9 cellular contexts compared by ENCODE assay signal in genomic region chr10:17006631-17007161, GRCh38.
DNase-seq lines count a peak whose midpoint lies in the region; TF ChIP-seq lines count a peak whose summit lies in the region.
"Had no signal": no experiment of that assay in that cellular context is flagged by ENCODE, and none has a peak within 500 bp of the region (broad histone marks: within the 10 kb centered on the region; RNA-seq: fewer than 3 reads in every experiment).

No MANE protein-coding gene starts in this region.

- no peak for TF ChIP-seq EP300 in transverse colon (IDR thresholded peaks at IDR 0.05; ENCODE audit: low read depth)

- WGBS in mesodermal cell (ENCODE audit: insufficient coverage in 2 of 2), 2 experiments = 83 to 89% methylated on average over 2 to 7 of the region's 8 CpGs
- 27 to 63% methylated on average over 2 to 8 of the region's 8 CpGs for WGBS in transverse colon (ENCODE audit: low coverage in 1 of 2), 2 donors

- no peaks in the 10 kb centered on the region for H3K27me3 ChIP-seq in transverse colon

- H3K4me1 ChIP-seq in mesodermal cell (ENCODE audit: control insufficient read depth, insufficient read depth, low read length, poor library complexity, severe bottlenecking) = peaks cover 65% of the 10 kb centered on the region
- H3K4me1 ChIP-seq in transverse colon = peaks cover 0 to 39% (median 13%) of the 10 kb centered on the region in 4 donors

- H3K36me3 ChIP-seq in mesodermal cell (ENCODE audit: control insufficient read depth, insufficient read depth, low read length) (no peaks in the 10 kb centered on the region), transverse colon (no peaks in the 10 kb centered on the region)

- peak; percentile 86 for DNase-seq in RPMI7951 (ENCODE audit: low read depth)
- DNase-seq in coronary artery (ENCODE audit: low spot score) = no peak
- DNase-seq in transverse colon = no peak
- DNase-seq in activated CD8-positive, alpha-beta memory T cell treated with anti-CD3 and anti-CD28 coated beads, Interleukin-2, amount 50 U/mL, for 4 hours = no peak
- no peak for DNase-seq in GM03348 (ENCODE audit: low spot score)
- no peak for DNase-seq in NOMO-1 treated with dmso at 0.1 percent for 144 hours (lab: John Stamatoyannopoulos, UW; ENCODE audit: unreplicated experiment)
- DNase-seq: activated CD4-positive, alpha-beta memory T cell treated with anti-CD3 and anti-CD28 coated beads for 36 hours; NCI-H446 treated with DMSO at 0.1 percent for 48 hours had no signal

- no peak for TF ChIP-seq POLR2A in transverse colon (IDR thresholded peaks at IDR 0.05)

- H3K27ac ChIP-seq in coronary artery = peak overlapping the region; percentile 52 to 85
- peak overlapping the region; percentile 92 for H3K27ac ChIP-seq in mesodermal cell (ENCODE audit: low read depth, low read length, severe bottlenecking)
- H3K27ac ChIP-seq in transverse colon = peak overlapping the region; percentile 58 to 77 (median 66)

- in situ Hi-C loops in transverse colon (cut with MboI; ENCODE audit: low pct_ligation_motif_present in 1 of 4, low pct_unique_long_range_greater_than_20kb in 1 of 4, low sequenced_read_pairs in 3 of 4) = no loop called here

- intact Hi-C loops in transverse colon (cut with DNase I; ENCODE audit: low total_unique reads) = no loop called here

- H3K9me3 ChIP-seq in mesodermal cell (ENCODE audit: control insufficient read depth, low read length) (peaks cover 20% of the 10 kb centered on the region), transverse colon (no peaks in the 10 kb centered on the region)

- TF ChIP-seq CTCF in coronary artery (IDR thresholded peaks at IDR 0.05) = no peak
- TF ChIP-seq CTCF in transverse colon (IDR thresholded peaks at IDR 0.05) = no peak

- H3K4me3 ChIP-seq in coronary artery (no peak overlapping the region), mesodermal cell (ENCODE audit: extremely low read depth, insufficient read depth, low read length, poor library complexity, severe bottlenecking) (no peak overlapping the region), transverse colon (no peak overlapping the region)
